9 cellular contexts compared by ENCODE assay signal in the genomic region with DNA sequence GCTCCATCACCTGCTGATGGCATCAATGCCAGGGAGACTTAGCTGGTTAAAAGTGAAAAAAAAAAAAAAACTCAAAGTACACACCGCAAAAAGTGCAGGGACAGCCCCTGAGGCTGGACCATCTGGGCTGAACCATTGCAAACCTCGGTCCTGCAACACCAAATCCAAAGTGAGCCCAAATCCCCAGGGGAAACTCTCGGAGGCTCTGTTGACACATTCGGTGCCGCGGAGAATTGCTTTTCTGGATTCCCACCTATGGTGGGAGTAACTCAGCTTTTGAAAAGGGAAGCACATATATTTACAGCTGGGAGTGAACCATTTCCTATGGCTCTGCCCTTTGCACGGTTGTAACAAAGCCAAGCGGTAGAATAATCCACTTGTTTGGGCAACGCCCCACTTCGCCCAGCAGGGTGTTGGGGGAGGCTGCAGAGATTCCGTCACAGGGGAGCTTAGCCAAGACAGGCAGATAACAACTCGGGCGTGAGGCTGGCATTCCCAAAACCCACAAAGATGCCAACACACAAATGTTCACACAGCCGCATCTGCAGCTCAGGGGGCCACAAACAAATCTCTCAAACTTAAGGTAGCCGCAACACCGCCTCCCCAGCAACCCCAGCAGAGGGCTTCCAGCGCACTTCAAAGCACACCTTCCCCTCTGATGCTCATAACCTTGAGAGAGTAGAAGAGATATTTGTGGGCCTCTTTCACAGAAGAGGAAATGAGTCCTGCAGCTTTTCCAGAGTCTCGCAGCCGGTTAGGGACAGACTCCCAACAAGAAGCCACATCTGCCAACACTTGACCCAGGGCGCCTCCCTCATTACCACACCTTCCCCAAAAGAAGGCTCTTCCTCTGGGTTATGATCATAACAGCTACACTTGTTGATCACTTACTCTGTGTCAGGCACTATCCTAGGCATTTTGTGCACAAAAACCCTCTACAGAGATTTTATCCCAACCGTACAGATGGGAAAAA. TPM values are rescaled to one million over a fixed set of nuclear protein-coding genes. Genes with fewer than 3 reads are reported as not detected.
A peak's percentile ranks its signal among the peaks of the same experiment; 100 is the strongest.
DNase-seq lines count a peak whose midpoint lies in the region; ATAC-seq and TF ChIP-seq lines count a peak whose summit lies in the region.
"Had no signal": no experiment of that assay in that cellular context is flagged by ENCODE, and none has a peak within 500 bp of the region (broad histone marks: within the 10 kb centered on the region; RNA-seq: fewer than 3 reads in every experiment).

No MANE protein-coding gene starts in this region.

- H3K27me3 ChIP-seq in CD4-positive, alpha-beta T cell (ENCODE audit: control insufficient read depth, insufficient read depth, low read length), result no peaks in the 10 kb centered on the region
- no peaks in the 10 kb centered on the region for H3K27me3 ChIP-seq in SJCRH30
- H3K27me3 ChIP-seq: adrenal gland had no signal

- H3K9me3 Mint-ChIP-seq in CD4-positive, alpha-beta T cell, result no peaks in the 10 kb centered on the region

- intact Hi-C loops in CD4-positive, alpha-beta T cell (cut with DNase I, micrococcal nuclease), result loop anchor here in 1 of 2 experiments (1.0 kb wide), 1 partner anchor 44 kb away; no protein-coding TSS in a partner anchor
- intact Hi-C loops in left colon (cut with DNase I, micrococcal nuclease), result no loop called here

- no peaks in the 10 kb centered on the region for H3K36me3 ChIP-seq in SJCRH30
- H3K36me3 ChIP-seq: adrenal gland had no signal

- H3K4me3 Mint-ChIP-seq in CD4-positive, alpha-beta T cell, result peak overlapping the region; percentile 60

- no peak overlapping the region for H3K4me3 ChIP-seq in SJCRH30
- H3K4me3 ChIP-seq: adrenal gland had no signal

- H3K27me3 Mint-ChIP-seq in CD4-positive, alpha-beta T cell, result no peaks in the 10 kb centered on the region

- peak overlapping the region; percentile 82 for H3K27ac Mint-ChIP-seq in CD4-positive, alpha-beta T cell

- DNase-seq in CD4-positive, alpha-beta T cell, result peak in 1 of 10 experiments; percentile 27
- DNase-seq in SJCRH30 (peak; percentile 39 to 54), left colon (peak; percentile 85 to 86), SW 1271 (lab: John Stamatoyannopoulos, UW) (no peak), ureter (ENCODE audit: low spot score) (no peak), NCI-H1694 (lab: John Stamatoyannopoulos, UW) (no peak), NK-92 (lab: John Stamatoyannopoulos, UW; ENCODE audit: unreplicated experiment) (no peak)
- DNase-seq: adrenal gland had no signal

- peak; percentile 3 for TF ChIP-seq CTCF in CD4-positive, alpha-beta T cell (IDR thresholded peaks at IDR 0.05)

- peak; percentile 61 for ATAC-seq in CD4-positive, alpha-beta T cell (ENCODE audit: poor library complexity)
- ATAC-seq in GM21723 (IDR thresholded peaks at IDR 0.05; ENCODE audit: unreplicated experiment), result peak; percentile 23
- ATAC-seq in left colon, result peak; percentile 92

- CTCF ChIA-PET in CD4-positive, alpha-beta T cell (lab: Charles Lee), result interaction anchor here (1.2 to 2.6 kb wide), 5 partner anchors 9 to 43 kb away, joined by 3 to 12 read pairs (median 6); a partner anchor contains a TSS

- H3K36me3 Mint-ChIP-seq in CD4-positive, alpha-beta T cell (ENCODE audit: low read depth), result peaks cover 59% of the 10 kb centered on the region

- peaks cover 53% of the 10 kb centered on the region for H3K4me1 Mint-ChIP-seq in CD4-positive, alpha-beta T cell (ENCODE audit: low read depth)

- H3K9me3 ChIP-seq in CD4-positive, alpha-beta T cell (ENCODE audit: control insufficient read depth, low read length), result no peaks in the 10 kb centered on the region
- no peaks in the 10 kb centered on the region for H3K9me3 ChIP-seq in SJCRH30 (replicated peaks)
- H3K9me3 ChIP-seq: adrenal gland had no signal

- H3K4me1 ChIP-seq in SJCRH30, result peaks cover 6% of the 10 kb centered on the region
- H3K4me1 ChIP-seq: adrenal gland had no signal

- H3K27ac ChIP-seq in CD4-positive, alpha-beta T cell (ENCODE audit: low read depth, low read length), result peak overlapping the region; percentile 3
- H3K27ac ChIP-seq in SJCRH30, result no peak overlapping the region
- H3K27ac ChIP-seq: adrenal gland had no signal

- POLR2A ChIA-PET in CD4-positive, alpha-beta T cell (lab: Charles Lee), result interaction anchor here (0.8 to 2.6 kb wide), 7 partner anchors 11 to 441 kb away, joined by 3 to 27 read pairs (median 3); a partner anchor contains a TSS

RNA-seq across cellular contexts. Expression of a gene that starts 11.4 kb away (rescaled TPM):
- total RNA-seq in CD4-positive, alpha-beta T cell, result 10 to 100 TPM; 70.2 to 71.0 TPM
- total RNA-seq in SJCRH30 (2014; rRNA removed; shearing (Covaris generic)), result not detected in 2 replicates
- total RNA-seq in left colon (1 to 10 TPM; 4.3 to 8.7 TPM), ureter (2.4 TPM)

Comparison
In these comparisons a context has a peak if more than half of its experiments do, and no peak if none do; other contexts are left out.
1. ATAC-seq: peak in every context shown above with its lines; median percentile 92 in left colon; 61 in CD4-positive, alpha-beta T cell; 23 in GM21723.
2. DNase-seq: peak in SJCRH30 (2 of 2) and left colon (2 of 2); none in SW 1271 (0 of 2), ureter (single experiment), NCI-H1694 (single experiment) and NK-92 (single experiment).
3. RNA of a gene that starts 11.4 kb away (total RNA-seq): 70.2 to 71.0 TPM in CD4-positive, alpha-beta T cell; 4.3 to 8.7 TPM in left colon, 2.4 TPM in ureter (single experiment) and not detected in SJCRH30; every median in the first group is over 4 times any median in the second.